Comparison of ENCODE assay signal across 8 cellular contexts in genomic region chr9:105557804-105558610, GRCh38. TPM values are rescaled to one million over a fixed set of nuclear protein-coding genes. Genes with fewer than 3 reads are reported as not detected.
DNase-seq lines count a peak whose midpoint lies in the region; ATAC-seq and TF ChIP-seq lines count a peak whose summit lies in the region.

FKTN (plus strand) TSS chr9:105558131; CDS start chr9:105575033, 16,902 bp downstream.

- intact Hi-C loops in dorsolateral prefrontal cortex (cut with DNase I), result loop anchor here in 1 of 2 donors (10.0 kb wide), 1 partner anchor 113 kb away; the partner anchor contains the start of gene FSD1L
- intact Hi-C loops in lower leg skin (cut with DNase I; ENCODE audit: low total_unique reads), result no loop called here

- 1% methylated on average over 47 to 48 of the region's 49 CpGs for WGBS in lower leg skin, 2 donors

- no peaks in the 10 kb centered on the region for H3K27me3 ChIP-seq in dorsolateral prefrontal cortex

- TF ChIP-seq CTCF in C4-2B (conservative IDR thresholded peaks at IDR 0.05) (no peak), dorsolateral prefrontal cortex (IDR thresholded peaks at IDR 0.05 in 54 of 56, conservative IDR thresholded peaks at IDR 0.05 in 2 of 56; ENCODE audit: low read depth in 1 of 56, partially characterized antibody in 56 of 56) (peak in 22 of 56 donors; percentile 12 to 39 (median 21)), lower leg skin (IDR thresholded peaks at IDR 0.05) (no peak)

- ATAC-seq in GM19324 (IDR thresholded peaks at IDR 0.05; ENCODE audit: low FRiP score, unreplicated experiment) (peak; percentile 98), HG03460 (IDR thresholded peaks at IDR 0.05; ENCODE audit: unreplicated experiment) (peak; percentile 96)

- H3K27ac ChIP-seq in C4-2B (peak within 1 kb of the TSS; percentile 62), dorsolateral prefrontal cortex (peak within 1 kb of the TSS in 44 of 59 donors; percentile 5 to 83 (median 58))

- H3K4me3 ChIP-seq in dorsolateral prefrontal cortex (peak within 1 kb of the TSS; percentile 60 to 99 (median 89)), lower leg skin (ENCODE audit: low read depth, poor library complexity, severe bottlenecking) (peak within 1 kb of the TSS; percentile 87)

- DNase-seq in NCI-H748 (lab: John Stamatoyannopoulos, UW; ENCODE audit: unreplicated experiment), result peak; percentile 87
- DNase-seq in activated CD4-positive, alpha-beta T cell treated with anti-CD3 and anti-CD28 coated beads, Interleukin-2, amount 50 U/mL, for 4 hours, result peak; percentile 75 to 76
- peak; percentile 76 to 92 (median 88) for DNase-seq in dorsolateral prefrontal cortex
- DNase-seq in lower leg skin (ENCODE audit: low spot score in 2 of 2), result peak; percentile 85 to 97
- peak; percentile 63 to 81 for DNase-seq in stimulated activated CD4-positive, alpha-beta T cell treated with anti-CD3 and anti-CD28 coated beads, Interleukin-4, amount 100 ng/mL, for 48 hours (ENCODE audit: low read depth in 2 of 2)

- no peak for TF ChIP-seq POLR2A in lower leg skin (IDR thresholded peaks at IDR 0.05)

RNA-seq across cellular contexts. Expression of gene FKTN, which starts in this region (rescaled TPM):
- 10 to 100 TPM; 11.7 to 38.4 (median 22.1) TPM for total RNA-seq in dorsolateral prefrontal cortex
- 10 to 100 TPM in 1 of 4 donors, 1 to 10 TPM in 3; 3.6 to 10.9 (median 7.4) TPM for total RNA-seq in lower leg skin

Comparison
In these comparisons a context has a peak if more than half of its experiments do, and no peak if none do; other contexts are left out.
1. Peak in every context shown above with its lines: DNase-seq, ATAC-seq, H3K4me3 ChIP-seq and H3K27ac ChIP-seq.